In the genomic region with DNA sequence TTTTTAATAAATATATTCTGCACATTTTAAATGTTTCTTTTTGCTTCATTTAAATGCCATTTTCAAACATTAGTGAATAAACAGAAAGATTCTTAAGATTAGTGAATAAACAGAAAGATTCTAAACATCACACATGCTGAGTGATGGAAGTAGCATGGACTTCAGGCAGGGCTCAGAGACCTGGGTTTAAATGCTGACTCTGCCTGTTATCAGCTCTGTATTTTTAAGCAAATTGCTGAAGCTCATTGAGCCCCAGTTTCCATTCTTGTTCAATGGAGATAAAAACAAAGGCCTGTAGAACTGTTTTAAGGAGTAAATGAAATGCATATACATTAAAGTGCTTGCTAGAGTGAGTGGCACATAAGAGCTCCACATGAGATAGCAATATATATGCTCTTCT, we compare ENCODE assay signal across 24 cellular contexts. TPM values are rescaled to one million over a fixed set of nuclear protein-coding genes. Genes with fewer than 3 reads are reported as not detected.
DNase-seq lines count a peak whose midpoint lies in the region; ATAC-seq, FAIRE-seq and TF ChIP-seq lines count a peak whose summit lies in the region.
"Had no signal": no experiment of that assay in that cellular context is flagged by ENCODE, and none has a peak within 500 bp of the region (broad histone marks: within the 10 kb centered on the region; RNA-seq: fewer than 3 reads in every experiment).

No MANE protein-coding gene starts in this region.

- TF ChIP-seq RAD21 in A549 (conservative IDR thresholded peaks at IDR 0.05 in 1 of 2, IDR thresholded peaks at IDR 0.05 in 1 of 2) (no peak), K562 (CRISPR knock-in tag; conservative IDR thresholded peaks at IDR 0.05 in 1 of 2, IDR thresholded peaks at IDR 0.05 in 1 of 2) (no peak)

- H3K36me3 ChIP-seq in HUES48 (ENCODE audit: control insufficient read depth, insufficient read depth, low read length) (no peaks in the 10 kb centered on the region), K562 (ENCODE audit: control insufficient read depth, insufficient read depth, low read length) (no peaks in the 10 kb centered on the region), iPS-18a (ENCODE audit: control insufficient read depth, low read depth, low read length) (no peaks in the 10 kb centered on the region)
- H3K36me3 ChIP-seq: HAP-1 had no signal

- H3K79me2 ChIP-seq in K562 (ENCODE audit: control insufficient read depth, insufficient read depth, low read length): no peaks in the 10 kb centered on the region

- no peak overlapping the region for H2AFZ ChIP-seq in K562 (ENCODE audit: low read depth, low read length)

- in situ Hi-C loops in K562 (cut with MboI): no loop called here

- DNase-seq in A549 (ENCODE audit: low read depth in 1 of 2, low spot score in 1 of 2): no peak
- DNase-seq in K562 (ENCODE audit: extremely low read depth in 1 of 4, low spot score in 3 of 4): no peak
- DNase-seq in central memory CD4-positive, alpha-beta T cell: no peak
- no peak for DNase-seq in GM12892 (ENCODE audit: insufficient read length)
- DNase-seq in NOMO-1 (lab: John Stamatoyannopoulos, UW; ENCODE audit: unreplicated experiment in 2 of 2): no peak
- DNase-seq in NK-92 (lab: John Stamatoyannopoulos, UW; ENCODE audit: unreplicated experiment): no peak
- DNase-seq: ACHN; AML-193; C1 segment of cervical spinal cord; Calu3; CD4-positive, alpha-beta memory T cell; COR-L47; DMS53; DMS79 treated with DMSO at 0.1 percent for 48 hours; GF-D8; HFFc6 had no signal

- TF ChIP-seq POLR2A in A549 (IDR thresholded peaks at IDR 0.05; ENCODE audit: low read length) (no peak), K562 (conservative IDR thresholded peaks at IDR 0.05) (no peak), GM12892 (IDR thresholded peaks at IDR 0.05; ENCODE audit: low read depth, low read length) (no peak)

- no TSS peak for BruUV-seq in K562 (replicated peaks; lab: Mats Ljungman, UMichigan)

- H3K27me3 ChIP-seq in HUES48 (ENCODE audit: control insufficient read depth, insufficient read depth, low read length): no peaks in the 10 kb centered on the region
- no peaks in the 10 kb centered on the region; a peak in 1 of 5 replicates for H3K27me3 ChIP-seq in K562 (ENCODE audit: control insufficient read depth in 2 of 2, insufficient read depth in 2 of 2, low read length in 2 of 2)
- H3K27me3 ChIP-seq in iPS-18a (ENCODE audit: control insufficient read depth, insufficient read depth, low read length): no peaks in the 10 kb centered on the region

- H3K9ac ChIP-seq in HUES48 (ENCODE audit: low read depth, low read length) (no peak overlapping the region), K562 (ENCODE audit: insufficient read depth in 1 of 2, low read depth in 2 of 2, low read length in 2 of 2) (no peak overlapping the region), iPS-18a (ENCODE audit: low read length) (no peak overlapping the region)

- ATAC-seq in A549: no peak
- no peak for ATAC-seq in K562

- H3K4me3 ChIP-seq in A549 (no peak overlapping the region), HUES48 (ENCODE audit: low read depth, low read length) (0 out of 2 replicates have a peak overlapping the region, but pooled peaks have one; percentile 29), K562 (no peak overlapping the region), iPS-18a (ENCODE audit: low read length) (peak overlapping the region; percentile 12)
- H3K4me3 ChIP-seq: HAP-1 had no signal

- H4K20me1 ChIP-seq in K562 (replicated peaks; ENCODE audit: control insufficient read depth, insufficient read depth, low read length): no peaks in the 10 kb centered on the region

- no peak for FAIRE-seq in A549 (lab: Jason Lieb, UNC)
- FAIRE-seq in K562 (lab: Jason Lieb, UNC): no peak
- FAIRE-seq in GM12892 (lab: Jason Lieb, UNC): no peak
- FAIRE-seq: A204.1, GM12891 had no signal

- H3K27ac ChIP-seq in A549: no peak overlapping the region
- peak overlapping the region; percentile 48 for H3K27ac ChIP-seq in HUES48 (ENCODE audit: low read depth, low read length)
- no peak overlapping the region for H3K27ac ChIP-seq in K562 (ENCODE audit: extremely low read depth, low read depth, low read length)
- H3K27ac ChIP-seq in iPS-18a (ENCODE audit: low read length): no peak overlapping the region
- H3K27ac ChIP-seq: 22Rv1 had no signal

- TF ChIP-seq CTCF in A549 (IDR thresholded peaks at IDR 0.05): no peak
- TF ChIP-seq CTCF in K562 (IDR thresholded peaks at IDR 0.05 in 2 of 3, conservative IDR thresholded peaks at IDR 0.05 in 1 of 3; ENCODE audit: insufficient read depth in 2 of 3, low read depth in 1 of 3, low read length in 3 of 3): no peak

- H3K9me1 ChIP-seq in K562 (ENCODE audit: control insufficient read depth, insufficient read depth, low read length): no peaks in the 10 kb centered on the region

- H3K9me3 ChIP-seq in A549: no peaks in the 10 kb centered on the region
- no peaks in the 10 kb centered on the region for H3K9me3 ChIP-seq in HUES48 (ENCODE audit: control insufficient read depth, insufficient read depth, low read length)
- no peaks in the 10 kb centered on the region for H3K9me3 ChIP-seq in K562 (replicated peaks; ENCODE audit: control insufficient read depth, insufficient read depth, low read depth, low read length)
- H3K9me3 ChIP-seq in iPS-18a (ENCODE audit: control insufficient read depth, low read depth, low read length): no peaks in the 10 kb centered on the region
- H3K9me3 ChIP-seq: HAP-1 had no signal

- H3K4me1 ChIP-seq in A549: no peaks in the 10 kb centered on the region
- H3K4me1 ChIP-seq in HUES48 (ENCODE audit: control insufficient read depth, insufficient read depth, low read length): peaks cover 18% of the 10 kb centered on the region
- H3K4me1 ChIP-seq in K562 (replicated peaks in 1 of 2; ENCODE audit: control insufficient read depth in 2 of 2, insufficient read depth in 2 of 2, low read length in 2 of 2): no peaks in the 10 kb centered on the region
- H3K4me1 ChIP-seq in iPS-18a (ENCODE audit: control insufficient read depth, low read depth, low read length): peaks cover 17% of the 10 kb centered on the region
- H3K4me1 ChIP-seq: HAP-1 had no signal

- H3K4me2 ChIP-seq in A549 (no peak overlapping the region), K562 (ENCODE audit: insufficient read depth, low read length) (no peak overlapping the region)

- intact Hi-C loops in K562 (cut with micrococcal nuclease): no loop called here

- POLR2A ChIA-PET in A549 (lab: Yijun Ruan, JAX) (no interaction called here), K562 (lab: Yijun Ruan, JAX) (no interaction called here)

- CTCF ChIA-PET in A549 (lab: Yijun Ruan, JAX) (no interaction called here), K562 (lab: Yijun Ruan, JAX; ENCODE audit: low intra/inter-chr PET ratio) (no interaction called here)

- TF ChIP-seq EP300 in A549 (IDR thresholded peaks at IDR 0.05): no peak
- TF ChIP-seq EP300 in K562 (IDR thresholded peaks at IDR 0.05; ENCODE audit: low read length): no peak

TF ChIP-seq in A549, 52 proteins besides CTCF, POLR2A, EP300 and RAD21:
- TF ChIP-seq MAFK (IDR thresholded peaks at IDR 0.05; ENCODE audit: partially characterized antibody) (peak; percentile 10), GATA3 (IDR thresholded peaks at IDR 0.05; ENCODE audit: borderline replicate concordance) (no peak)

TF ChIP-seq in K562, 482 proteins besides CTCF, POLR2A, EP300 and RAD21:
- TF ChIP-seq BDP1 (IDR thresholded peaks at IDR 0.05; ENCODE audit: insufficient read depth, insufficient read length) (no peak), ZNF316 (IDR thresholded peaks at IDR 0.05) (0 out of 2 replicates have a peak, but pooled peaks have one; percentile 29)

RNA-seq across cellular contexts. Expression of a gene that starts 8.1 kb away (rescaled TPM):
- polyA plus RNA-seq in A549 (2011; rRNA removed): 0.16 and 0.19 TPM in 2 replicates
- polyA plus RNA-seq in A549 (2012; cell fraction: cytosol; rRNA removed): not detected in 2 replicates
- polyA plus RNA-seq in A549 (2012; cell fraction: nucleus; rRNA removed): 0.02 TPM in 1 of 2 replicates, not detected in the other
- polyA plus RNA-seq in A549 (2017; fragmentation: RNase III; extraction: RNeasy Plus Mini Kit Qiagen cat#74134 plus additional on column Dnase treatment): 0.03 to 0.06 TPM (median 0.05 TPM) in 3 replicates
- polyA minus RNA-seq in A549 (2011; rRNA and poly(A)+ RNA removed): not detected in 2 replicates
- total RNA-seq in K562 (2011; cell fraction: chromatin; rRNA removed; ENCODE audit: low replicate concordance): 1.8 and 8.7 TPM in 2 replicates
- total RNA-seq in K562 (2011; cell fraction: nucleolus; rRNA removed): 0.83 and 1.8 TPM in 2 replicates
- total RNA-seq in K562 (2011; cell fraction: nucleoplasm; rRNA removed): 3.2 and 4.3 TPM in 2 replicates
- 2.2 and 4.1 TPM in 2 replicates for total RNA-seq in K562 (2014; rRNA removed)
- 4.7 and 6.7 TPM in 2 replicates for total RNA-seq in K562 (2014; rRNA removed; fragmentation: Illumina TruSeq; extraction: Trizol)
- 3.4 and 3.8 TPM in 2 replicates for total RNA-seq in K562 (2015; rRNA removed; fragmentation: Illumina TruSeq; extraction: Trizol)
- total RNA-seq in K562 (2021): 2.9 and 4.1 TPM in 2 replicates
- 1.0 and 5.0 TPM in 2 replicates for polyA plus RNA-seq in K562 (2011; rRNA removed)
- polyA plus RNA-seq in K562 (2011; cell fraction: cytosol; rRNA removed): 0.12 and 0.57 TPM in 2 replicates
- 0.53 and 1.7 TPM in 2 replicates for polyA plus RNA-seq in K562 (2011; cell fraction: nucleus; rRNA removed)
- 5.3 and 9.0 TPM in 2 replicates for polyA plus RNA-seq in K562 (2012)
- 4.5 and 5.7 TPM in 2 replicates for polyA plus RNA-seq in K562 (2014; fragmentation: Illumina TruSeq; extraction: Trizol)
- polyA plus RNA-seq in K562 (2014; fragmentation: Nextera tagmentation; extraction: Ambion mirVana): 1 to 10 TPM; 2.6 to 3.3 TPM
- 3.2 and 5.3 TPM in 2 replicates for polyA plus RNA-seq in K562 (2014; rRNA removed)
- 0.69 and 3.0 TPM in 2 replicates for polyA minus RNA-seq in K562 (2011; rRNA and poly(A)+ RNA removed)
- 1.0 TPM in 1 of 2 replicates, not detected in the other for polyA minus RNA-seq in K562 (2011; cell fraction: cytosol; rRNA and poly(A)+ RNA removed)
- polyA minus RNA-seq in K562 (2011; cell fraction: nucleus; rRNA and poly(A)+ RNA removed): 0.78 and 1.9 TPM in 2 replicates
- 0.11 TPM for polyA plus RNA-seq in GM12892 (2012; ENCODE audit: missing spikeins)
- total RNA-seq: CD4-positive, alpha-beta memory T cell; G401; H4 had no signal
- polyA plus RNA-seq: CD4-positive, alpha-beta memory T cell had no signal

Comparison
In these comparisons a context has a peak if more than half of its experiments do, and no peak if none do; other contexts are left out.
1. H3K4me3 ChIP-seq: peak in HUES48 (single experiment) and iPS-18a (single experiment); none in A549 (single experiment) and K562 (single experiment).